In genomic region chr16:48522041-48522440, GRCh38 we compare ENCODE assay signal across 27 cellular contexts.
"Had no signal": no experiment of that assay in that cellular context is flagged by ENCODE, and none has a peak within 500 bp of the region (broad histone marks: within the 10 kb centered on the region; RNA-seq: fewer than 3 reads in every experiment).

No MANE protein-coding gene starts in this region.

- H3K27me3 Mint-ChIP-seq: memory B cell, progenitor cell of endocrine pancreas had no signal

- ATAC-seq: foreskin keratinocyte, gastroesophageal sphincter, left ventricle myocardium superior, natural killer cell, pancreas, right lobe of liver had no signal

- H3K27me3 ChIP-seq: colonic mucosa, esophagus muscularis mucosa, foreskin keratinocyte, gastroesophageal sphincter, neutrophil, pancreas, right lobe of liver, testis, tibial artery had no signal

- H3K9me3 Mint-ChIP-seq: immature natural killer cell, memory B cell, natural killer cell, type B pancreatic cell had no signal

- H3K4me1 ChIP-seq: colonic mucosa, esophagus muscularis mucosa, foreskin keratinocyte, gastroesophageal sphincter, pancreas, testis, tibial artery had no signal

- H3K27ac ChIP-seq: colonic mucosa, esophagus muscularis mucosa, foreskin keratinocyte, gastroesophageal sphincter, neutrophil, pancreas, right lobe of liver, testis, tibial artery had no signal

- H3K36me3 ChIP-seq: colonic mucosa, esophagus muscularis mucosa, gastroesophageal sphincter, neutrophil, pancreas, right lobe of liver, tibial artery had no signal

- H3K4me3 ChIP-seq: colonic mucosa, esophagus muscularis mucosa, gastroesophageal sphincter, lung, pancreas, right lobe of liver, testis, tibial artery had no signal

- H3K9me3 ChIP-seq: colonic mucosa, esophagus muscularis mucosa, gastroesophageal sphincter, neutrophil, pancreas, right lobe of liver, testis, tibial artery had no signal

- DNase-seq: colonic mucosa; dermis blood vessel endothelial cell; effector memory CD4-positive, alpha-beta T cell; foreskin keratinocyte; hypothalamus; immature natural killer cell; islet precursor cell; left ventricle myocardium superior; natural killer cell; pancreas; right lobe of liver; small intestine; stimulated activated CD4-positive, alpha-beta T cell treated with anti-CD3 and anti-CD28 coated beads, Interleukin-12 subunit alpha, Interleukin-12 subunit beta, amount 100 ng/mL, for 4 hours; stimulated activated CD4-positive, alpha-beta T cell treated with anti-CD3 and anti-CD28 coated beads, Interleukin-1b, Interleukin-23, amount 100 ng/mL, for 48 hours; stimulated activated CD4-positive, alpha-beta T cell treated with anti-CD3 and anti-CD28 coated beads, Interleukin-4, amount 100 ng/mL, for 1 hour; stimulated activated CD8-positive, alpha-beta memory T cell treated with anti-CD3 and anti-CD28 coated beads, Interleukin-4, amount 100 ng/mL, for 48 hours; stimulated activated naive CD4-positive, alpha-beta T cell; substantia nigra; testis; tibial artery had no signal

- H3K36me3 Mint-ChIP-seq: immature natural killer cell, memory B cell, natural killer cell, type B pancreatic cell had no signal

- H3K4me3 Mint-ChIP-seq: immature natural killer cell, memory B cell, natural killer cell, type B pancreatic cell had no signal

- H3K27ac Mint-ChIP-seq: memory B cell, progenitor cell of endocrine pancreas, type B pancreatic cell had no signal
